Comparison of ENCODE assay signal across 23 cellular contexts in genomic region chrX:129997081-129997480, GRCh38.
"Had no signal": no experiment of that assay in that cellular context is flagged by ENCODE, and none has a peak within 500 bp of the region (broad histone marks: within the 10 kb centered on the region; RNA-seq: fewer than 3 reads in every experiment).

No MANE protein-coding gene starts in this region.

- H3K9me3 Mint-ChIP-seq: activated B cell treated with CpG ODN at 0.5 μM for 24 hours; activated CD4-positive, alpha-beta memory T cell treated with anti-CD3 and anti-CD28 coated beads, Interleukin-2, amount 10 ng/mL, durations not matched to agents 7 days and 5 days; activated naive CD8-positive, alpha-beta T cell treated with anti-CD3 and anti-CD28 coated beads for 36 hours; activated T-helper 17 cell treated with anti-CD3 and anti-CD28 coated beads, Interleukin-2, amount 50 U/mL, for 72 hours; stimulated activated naive CD8-positive, alpha-beta T cell treated with anti-CD3 and anti-CD28 coated beads, Interleukin-15, amount 100 ng/mL, for 72 hours had no signal

- H3K4me1 Mint-ChIP-seq: mesothelial cell of epicardium had no signal

- H3K36me3 ChIP-seq: right atrium auricular region, suprapubic skin, transverse colon, uterus had no signal

- H3K27ac Mint-ChIP-seq: activated B cell treated with CpG ODN at 0.5 μM for 24 hours; activated CD4-positive, alpha-beta memory T cell treated with anti-CD3 and anti-CD28 coated beads, Interleukin-2, amount 10 ng/mL, durations not matched to agents 7 days and 5 days; activated CD8-positive, alpha-beta memory T cell treated with anti-CD3 and anti-CD28 coated beads, Interleukin-2, amount 10 ng/mL, durations not matched to agents 7 days and 5 days; activated naive CD8-positive, alpha-beta T cell treated with anti-CD3 and anti-CD28 coated beads for 36 hours; activated T-helper 17 cell treated with anti-CD3 and anti-CD28 coated beads, Interleukin-2, amount 50 U/mL, for 72 hours; mesothelial cell of epicardium; nephron progenitor cell; stimulated activated naive CD8-positive, alpha-beta T cell treated with anti-CD3 and anti-CD28 coated beads, Interleukin-15, amount 100 ng/mL, for 72 hours had no signal

- ATAC-seq: activated CD8-positive, alpha-beta memory T cell treated with anti-CD3 and anti-CD28 coated beads, Interleukin-2, amount 10 ng/mL, durations not matched to agents 7 days and 5 days; activated T-helper 17 cell treated with anti-CD3 and anti-CD28 coated beads, Interleukin-2, amount 50 U/mL, for 72 hours; body of pancreas; stimulated activated naive CD8-positive, alpha-beta T cell treated with anti-CD3 and anti-CD28 coated beads, Interleukin-15, amount 100 ng/mL, for 72 hours had no signal

- H3K4me1 ChIP-seq: body of pancreas, right atrium auricular region, suprapubic skin, transverse colon, uterus had no signal

- DNase-seq: activated B cell treated with CpG ODN at 0.5 μM for 24 hours; activated CD4-positive, alpha-beta memory T cell treated with anti-CD3 and anti-CD28 coated beads, Interleukin-2, amount 10 ng/mL, durations not matched to agents 7 days and 5 days; activated CD4-positive, alpha-beta T cell treated with anti-CD3 and anti-CD28 coated beads for 4 hours; activated CD8-positive, alpha-beta memory T cell treated with anti-CD3 and anti-CD28 coated beads, Interleukin-2, amount 10 ng/mL, durations not matched to agents 7 days and 5 days; activated naive CD4-positive, alpha-beta T cell; activated naive CD8-positive, alpha-beta T cell treated with anti-CD3 and anti-CD28 coated beads for 36 hours; amniotic stem cell; body of pancreas; erythroblast; foreskin melanocyte; glutamatergic neuron; hypothalamus; nephron progenitor cell; occipital lobe; stimulated activated CD4-positive, alpha-beta T cell treated with anti-CD3 and anti-CD28 coated beads, Interleukin-2, amount 100 ng/mL, for 48 hours; stimulated activated naive CD8-positive, alpha-beta T cell treated with anti-CD3 and anti-CD28 coated beads, Interleukin-15, amount 100 ng/mL, for 72 hours; transverse colon; uterus had no signal

- H3K27me3 ChIP-seq: body of pancreas, right atrium auricular region, suprapubic skin, transverse colon, uterus had no signal

- H3K27me3 Mint-ChIP-seq: activated B cell treated with CpG ODN at 0.5 μM for 24 hours; activated CD4-positive, alpha-beta memory T cell treated with anti-CD3 and anti-CD28 coated beads, Interleukin-2, amount 10 ng/mL, durations not matched to agents 7 days and 5 days; activated CD8-positive, alpha-beta memory T cell treated with anti-CD3 and anti-CD28 coated beads, Interleukin-2, amount 10 ng/mL, durations not matched to agents 7 days and 5 days; activated naive CD8-positive, alpha-beta T cell treated with anti-CD3 and anti-CD28 coated beads for 36 hours; activated T-helper 17 cell treated with anti-CD3 and anti-CD28 coated beads, Interleukin-2, amount 50 U/mL, for 72 hours; stimulated activated naive CD8-positive, alpha-beta T cell treated with anti-CD3 and anti-CD28 coated beads, Interleukin-15, amount 100 ng/mL, for 72 hours had no signal

- H3K4me3 ChIP-seq: body of pancreas, lung, right atrium auricular region, suprapubic skin, transverse colon, uterus had no signal

- H3K4me3 Mint-ChIP-seq: activated B cell treated with CpG ODN at 0.5 μM for 24 hours; activated CD4-positive, alpha-beta memory T cell treated with anti-CD3 and anti-CD28 coated beads, Interleukin-2, amount 10 ng/mL, durations not matched to agents 7 days and 5 days; activated CD8-positive, alpha-beta memory T cell treated with anti-CD3 and anti-CD28 coated beads, Interleukin-2, amount 10 ng/mL, durations not matched to agents 7 days and 5 days; activated naive CD8-positive, alpha-beta T cell treated with anti-CD3 and anti-CD28 coated beads for 36 hours; activated T-helper 17 cell treated with anti-CD3 and anti-CD28 coated beads, Interleukin-2, amount 50 U/mL, for 72 hours; mesothelial cell of epicardium; nephron progenitor cell; stimulated activated naive CD8-positive, alpha-beta T cell treated with anti-CD3 and anti-CD28 coated beads, Interleukin-15, amount 100 ng/mL, for 72 hours had no signal

- H3K9me3 ChIP-seq: body of pancreas, right atrium auricular region, suprapubic skin, transverse colon, uterus had no signal

- H3K27ac ChIP-seq: body of pancreas, right atrium auricular region, suprapubic skin, transverse colon, uterus had no signal
